Comparison of ENCODE assay signal across 1 cellular context in genomic region chr1:1573843-1574720, GRCh38.
TF ChIP-seq lines count a peak whose summit lies in the region.

No MANE protein-coding gene starts in this region.

TF ChIP-seq in WTC11, 78 proteins besides CTCF, POLR2A, EP300 and RAD21 (continued from another document):
- TF ChIP-seq HMGXB4 (CRISPR knock-in tag; IDR thresholded peaks at IDR 0.05) (peak; percentile 96), E2F5 (CRISPR knock-in tag; IDR thresholded peaks at IDR 0.05) (0 out of 2 replicates have a peak, but pooled peaks have one; percentile 46)
